17 cellular contexts compared by ENCODE assay signal in the genomic region with DNA sequence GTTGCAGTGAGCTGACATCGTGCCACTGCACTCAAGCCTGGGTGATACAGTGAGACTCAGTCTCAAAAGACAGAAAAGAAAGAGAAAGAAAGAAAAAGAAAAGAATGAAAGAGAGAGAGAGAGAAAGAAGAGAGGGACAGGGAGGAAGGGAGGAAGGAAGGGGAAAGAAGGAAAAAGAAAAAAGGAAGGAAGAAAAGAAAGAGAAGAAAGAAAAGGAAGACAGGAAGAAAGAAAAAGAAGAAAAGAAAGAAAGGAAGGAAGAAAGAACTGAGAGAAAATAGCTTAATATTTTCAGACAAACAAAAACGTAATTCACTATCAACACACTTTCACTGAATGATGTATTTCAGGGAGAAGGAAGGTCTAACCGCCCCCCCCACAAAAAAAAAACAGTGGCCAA. TPM values are rescaled to one million over a fixed set of nuclear protein-coding genes. Genes with fewer than 3 reads are reported as not detected.
DNase-seq lines count a peak whose midpoint lies in the region; ATAC-seq and TF ChIP-seq lines count a peak whose summit lies in the region.
"Had no signal": no experiment of that assay in that cellular context is flagged by ENCODE, and none has a peak within 500 bp of the region (broad histone marks: within the 10 kb centered on the region; RNA-seq: fewer than 3 reads in every experiment).

No MANE protein-coding gene starts in this region.

- intact Hi-C loops in dendritic cell treated with granulocyte-macrophage colony-stimulating factor and Interleukin-4, amounts not matched to agents 40 ng/mL and 50 ng/mL, for 4 days (cut with micrococcal nuclease), result no loop called here
- intact Hi-C loops in sciatic nerve (cut with DNase I), result no loop called here

- H3K4me1 ChIP-seq in thoracic aorta (ENCODE audit: control insufficient read depth in 1 of 2, low read depth in 2 of 2), result peaks cover 25 to 45% of the 10 kb centered on the region in 2 donors

- no peaks in the 10 kb centered on the region for H3K9me3 Mint-ChIP-seq in activated T-cell treated with anti-CD3 and anti-CD28 coated beads, Interleukin-2, amount 50 U/mL, for 72 hours
- no peaks in the 10 kb centered on the region for H3K9me3 Mint-ChIP-seq in activated T-cell treated with anti-CD3 and anti-CD28 coated beads, Interleukin-2, amount 50 U/mL, for 4 hours
- H3K9me3 Mint-ChIP-seq in dendritic cell treated with granulocyte-macrophage colony-stimulating factor and Interleukin-4, amounts not matched to agents 40 ng/mL and 50 ng/mL, for 4 days, result no peaks in the 10 kb centered on the region
- H3K9me3 Mint-ChIP-seq: CD8-positive, alpha-beta T cell; H9 had no signal

- DNase-seq in activated T-cell treated with anti-CD3 and anti-CD28 coated beads, Interleukin-2, amount 50 U/mL, for 72 hours, result no peak
- DNase-seq in activated T-cell treated with anti-CD3 and anti-CD28 coated beads, Interleukin-2, amount 50 U/mL, for 4 hours, result no peak
- DNase-seq in T-helper 17 cell, result no peak
- no peak for DNase-seq in thoracic aorta (ENCODE audit: low spot score)
- DNase-seq in sciatic nerve (ENCODE audit: low spot score), result no peak
- DNase-seq in foreskin fibroblast, result no peak
- DNase-seq: CD8-positive, alpha-beta T cell; COR-L47; DMS153; DMS79 treated with DMSO at 0.1 percent for 48 hours; EL; GOT3; H9 had no signal

- peaks cover 13% of the 10 kb centered on the region for H3K27me3 Mint-ChIP-seq in activated T-cell treated with anti-CD3 and anti-CD28 coated beads, Interleukin-2, amount 50 U/mL, for 72 hours (ENCODE audit: low read depth)
- H3K27me3 Mint-ChIP-seq in activated T-cell treated with anti-CD3 and anti-CD28 coated beads, Interleukin-2, amount 50 U/mL, for 4 hours (ENCODE audit: low read depth), result no peaks in the 10 kb centered on the region
- peaks cover 16% of the 10 kb centered on the region for H3K27me3 Mint-ChIP-seq in T-helper 17 cell
- H3K27me3 Mint-ChIP-seq in dendritic cell treated with granulocyte-macrophage colony-stimulating factor and Interleukin-4, amounts not matched to agents 40 ng/mL and 50 ng/mL, for 4 days, result peaks cover 19% of the 10 kb centered on the region

- no peaks in the 10 kb centered on the region for H3K36me3 ChIP-seq in thoracic aorta

- H3K9me3 ChIP-seq in T-helper 17 cell (ENCODE audit: control insufficient read depth, low read length, poor library complexity, severe bottlenecking) (no peaks in the 10 kb centered on the region), thoracic aorta (no peaks in the 10 kb centered on the region)

- H3K4me3 ChIP-seq in thoracic aorta (no peak overlapping the region), foreskin fibroblast (ENCODE audit: low read depth in 1 of 2, low read length in 2 of 2) (no peak overlapping the region)

- no peaks in the 10 kb centered on the region for H3K4me1 Mint-ChIP-seq in activated T-cell treated with anti-CD3 and anti-CD28 coated beads, Interleukin-2, amount 50 U/mL, for 72 hours (ENCODE audit: low read depth)
- peaks cover 9% of the 10 kb centered on the region for H3K4me1 Mint-ChIP-seq in activated T-cell treated with anti-CD3 and anti-CD28 coated beads, Interleukin-2, amount 50 U/mL, for 4 hours (ENCODE audit: low read depth)
- H3K4me1 Mint-ChIP-seq in T-helper 17 cell, result peaks cover 7% of the 10 kb centered on the region
- peaks cover 50% of the 10 kb centered on the region for H3K4me1 Mint-ChIP-seq in dendritic cell treated with granulocyte-macrophage colony-stimulating factor and Interleukin-4, amounts not matched to agents 40 ng/mL and 50 ng/mL, for 4 days (ENCODE audit: low read depth)

- peak overlapping the region; percentile 63 to 64 for H3K27ac ChIP-seq in thoracic aorta
- H3K27ac ChIP-seq: C4-2B, HL-60 had no signal

- TF ChIP-seq CTCF in thoracic aorta (IDR thresholded peaks at IDR 0.05) (no peak), foreskin fibroblast (IDR thresholded peaks at IDR 0.05; ENCODE audit: low read depth, low read length) (no peak)

- no peak overlapping the region for H3K4me3 Mint-ChIP-seq in activated T-cell treated with anti-CD3 and anti-CD28 coated beads, Interleukin-2, amount 50 U/mL, for 72 hours
- H3K4me3 Mint-ChIP-seq in activated T-cell treated with anti-CD3 and anti-CD28 coated beads, Interleukin-2, amount 50 U/mL, for 4 hours, result no peak overlapping the region
- H3K4me3 Mint-ChIP-seq in T-helper 17 cell, result no peak overlapping the region
- no peak overlapping the region for H3K4me3 Mint-ChIP-seq in dendritic cell treated with granulocyte-macrophage colony-stimulating factor and Interleukin-4, amounts not matched to agents 40 ng/mL and 50 ng/mL, for 4 days
- H3K4me3 Mint-ChIP-seq: CD8-positive, alpha-beta T cell; H9 had no signal

- no peaks in the 10 kb centered on the region for H3K27me3 ChIP-seq in thoracic aorta (replicated peaks; ENCODE audit: insufficient read depth)

- H3K36me3 Mint-ChIP-seq in activated T-cell treated with anti-CD3 and anti-CD28 coated beads, Interleukin-2, amount 50 U/mL, for 72 hours (ENCODE audit: insufficient read depth in 2 of 2), result no peaks in the 10 kb centered on the region
- peaks cover 2% of the 10 kb centered on the region for H3K36me3 Mint-ChIP-seq in activated T-cell treated with anti-CD3 and anti-CD28 coated beads, Interleukin-2, amount 50 U/mL, for 4 hours (ENCODE audit: insufficient read depth)
- peaks cover 3% of the 10 kb centered on the region for H3K36me3 Mint-ChIP-seq in T-helper 17 cell (ENCODE audit: low read depth)
- peaks cover 13% of the 10 kb centered on the region for H3K36me3 Mint-ChIP-seq in dendritic cell treated with granulocyte-macrophage colony-stimulating factor and Interleukin-4, amounts not matched to agents 40 ng/mL and 50 ng/mL, for 4 days (ENCODE audit: low read depth)
- H3K36me3 Mint-ChIP-seq: CD8-positive, alpha-beta T cell had no signal

- ATAC-seq in activated T-cell treated with anti-CD3 and anti-CD28 coated beads, Interleukin-2, amount 50 U/mL, for 72 hours (replicated peaks in 1 of 2), result no peak
- ATAC-seq in activated T-cell treated with anti-CD3 and anti-CD28 coated beads, Interleukin-2, amount 50 U/mL, for 4 hours, result no peak
- ATAC-seq in T-helper 17 cell, result no peak
- no peak for ATAC-seq in thoracic aorta (ENCODE audit: insufficient number of reproducible peaks, low FRiP score, low read depth)
- ATAC-seq in HG03139 (IDR thresholded peaks at IDR 0.05; ENCODE audit: unreplicated experiment), result no peak
- no peak for ATAC-seq in sciatic nerve
- ATAC-seq: CD8-positive, alpha-beta T cell had no signal

- peak overlapping the region; percentile 78 for H3K27ac Mint-ChIP-seq in activated T-cell treated with anti-CD3 and anti-CD28 coated beads, Interleukin-2, amount 50 U/mL, for 72 hours
- H3K27ac Mint-ChIP-seq in T-helper 17 cell, result peak overlapping the region; percentile 49
- peak overlapping the region; percentile 79 for H3K27ac Mint-ChIP-seq in dendritic cell treated with granulocyte-macrophage colony-stimulating factor and Interleukin-4, amounts not matched to agents 40 ng/mL and 50 ng/mL, for 4 days
- H3K27ac Mint-ChIP-seq: CD8-positive, alpha-beta T cell; H9 had no signal

RNA-seq across cellular contexts. Expression of a gene that starts 39.3 kb away (rescaled TPM):
- total RNA-seq in activated T-cell treated with anti-CD3 and anti-CD28 coated beads, Interleukin-2, amount 50 U/mL, for 72 hours, result 100 to 1,000 TPM in 1 of 2 donors, 10 to 100 TPM in 1; 92.4 to 122 TPM
- 10 to 100 TPM; 75.3 to 82.7 (median 78.5) TPM for total RNA-seq in activated T-cell treated with anti-CD3 and anti-CD28 coated beads, Interleukin-2, amount 50 U/mL, for 4 hours
- total RNA-seq in T-helper 17 cell, result 10 to 100 TPM; 29.8 to 31.3 TPM
- total RNA-seq in thoracic aorta, result 100 to 1,000 TPM; 114 to 119 TPM
- total RNA-seq in sciatic nerve, result 105 TPM
